8 cellular contexts compared by ENCODE assay signal in the genomic region with DNA sequence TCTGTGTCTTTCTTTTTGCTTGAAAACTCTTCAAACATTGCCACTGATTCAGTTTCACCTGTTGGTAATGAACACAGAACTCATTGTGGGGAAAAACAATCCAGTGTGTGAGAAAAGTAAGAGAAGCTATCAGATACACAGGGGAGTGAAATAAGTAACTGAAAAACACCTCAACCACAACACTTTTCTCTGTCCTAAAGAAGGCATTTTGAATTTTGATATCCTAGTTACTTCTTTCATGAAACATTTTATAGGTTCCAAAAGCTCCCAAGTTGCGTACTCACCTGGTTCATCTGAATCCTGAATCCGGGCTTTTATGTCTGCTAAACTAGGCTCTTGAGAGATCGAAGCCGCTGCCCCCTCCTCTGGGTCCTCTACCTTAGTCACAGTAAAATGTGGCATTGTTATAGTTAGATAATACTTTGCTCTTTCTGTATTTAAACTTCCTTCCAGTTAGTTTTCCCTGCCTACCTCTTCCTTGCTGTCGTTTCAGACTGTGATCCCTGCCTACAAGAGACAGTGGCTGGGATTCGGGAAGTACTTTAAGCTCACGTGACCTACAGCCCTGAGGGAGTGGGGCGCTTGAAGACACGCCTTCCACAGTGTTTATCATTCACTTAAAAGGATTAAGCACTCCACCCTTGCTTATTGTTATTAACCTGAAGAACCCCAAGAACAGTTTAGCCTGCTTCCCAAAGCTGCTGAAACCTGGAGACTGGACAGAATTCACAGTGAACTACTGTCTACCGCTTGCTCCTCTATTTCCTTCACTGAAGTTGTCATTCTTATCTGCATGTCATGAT. TPM values are rescaled to one million over a fixed set of nuclear protein-coding genes. Genes with fewer than 3 reads are reported as not detected.
DNase-seq lines count a peak whose midpoint lies in the region; ATAC-seq, FAIRE-seq and TF ChIP-seq lines count a peak whose summit lies in the region.

No MANE protein-coding gene starts in this region.

- H3K4me1 ChIP-seq in mammary epithelial cell (ENCODE audit: insufficient read depth, low read length) (no peaks in the 10 kb centered on the region), small intestine (ENCODE audit: control insufficient read depth in 2 of 2, insufficient read depth in 1 of 2, low read depth in 1 of 2, low read length in 1 of 2) (no peaks in the 10 kb centered on the region)

- dilution Hi-C loops in mammary epithelial cell (cut with HindIII; ENCODE audit: low sequenced_read_pairs) = no loop called here

- H3K27me3 ChIP-seq in mammary epithelial cell (ENCODE audit: insufficient read depth, low read length) = no peaks in the 10 kb centered on the region
- no peaks in the 10 kb centered on the region for H3K27me3 ChIP-seq in small intestine (ENCODE audit: control insufficient read depth in 2 of 2, insufficient read depth in 2 of 2, low read length in 2 of 2)

- H3K36me3 Mint-ChIP-seq in CD14-positive monocyte = peaks cover 25 to 46% of the 10 kb centered on the region in 2 donors
- H3K36me3 Mint-ChIP-seq in immature natural killer cell = peaks cover 5 to 11% (median 10%) of the 10 kb centered on the region in 3 donors

- peaks cover 37% of the 10 kb centered on the region for H3K4me1 Mint-ChIP-seq in CD14-positive monocyte
- H3K4me1 Mint-ChIP-seq in immature natural killer cell = peaks cover 27 to 51% of the 10 kb centered on the region in 2 donors

- ATAC-seq in GM18873 (IDR thresholded peaks at IDR 0.05; ENCODE audit: low FRiP score, unreplicated experiment) (peak; percentile 54), HG03280 (IDR thresholded peaks at IDR 0.05; ENCODE audit: unreplicated experiment) (peak; percentile 68)

- 7% methylated on average over 10 of the region's 10 CpGs for WGBS in mammary epithelial cell (ENCODE audit: low coverage, missing lambda C conversion rate)
- 2 to 5% (median 4%) methylated on average over 10 of the region's 10 CpGs for WGBS in small intestine, 3 donors

- BruUV-seq in mammary epithelial cell (replicated peaks; lab: Mats Ljungman, UMichigan) = TSS peak; percentile 76

- H3K27ac ChIP-seq in mammary epithelial cell (ENCODE audit: insufficient read depth, low read depth, low read length) (peak overlapping the region; percentile 60), small intestine (ENCODE audit: low read depth in 1 of 2, low read length in 1 of 2) (peak overlapping the region; percentile 43 to 85)

- H3K9me3 Mint-ChIP-seq in CD14-positive monocyte (peaks cover 0 to 2% (median 0%) of the 10 kb centered on the region in 7 donors), immature natural killer cell (no peaks in the 10 kb centered on the region)

- H3K9me3 ChIP-seq in mammary epithelial cell (replicated peaks; ENCODE audit: insufficient read depth, low read length) (no peaks in the 10 kb centered on the region), small intestine (ENCODE audit: control insufficient read depth, low read depth) (no peaks in the 10 kb centered on the region)

- in situ Hi-C loops in mammary epithelial cell (cut with MboI; ENCODE audit: low sequenced_read_pairs in 2 of 2) = no loop called here

- CTCF ChIA-PET in mammary epithelial cell (lab: Charles Lee; ENCODE audit: low non-redundant PET) = no interaction called here

- H3K36me3 ChIP-seq in mammary epithelial cell (ENCODE audit: insufficient read depth, low read length) = no peaks in the 10 kb centered on the region
- H3K36me3 ChIP-seq in small intestine (ENCODE audit: control insufficient read depth in 2 of 2, insufficient read depth in 2 of 2, low read length in 2 of 2) = peaks cover 0 to 2% of the 10 kb centered on the region in 2 donors

- no peaks in the 10 kb centered on the region for H3K79me2 ChIP-seq in mammary epithelial cell (ENCODE audit: insufficient read depth, low read length)

- H3K27ac Mint-ChIP-seq in CD14-positive monocyte (peak overlapping the region; percentile 78 to 92 (median 88)), immature natural killer cell (peak overlapping the region; percentile 67 to 90 (median 78))

- no peak for TF ChIP-seq CTCF in CD14-positive monocyte (IDR thresholded peaks at IDR 0.05)
- no peak for TF ChIP-seq CTCF in mammary epithelial cell (conservative IDR thresholded peaks at IDR 0.05 in 1 of 2, IDR thresholded peaks at IDR 0.05 in 1 of 2; ENCODE audit: extremely low read depth in 1 of 2, insufficient read depth in 1 of 2, low read depth in 1 of 2, low read length in 2 of 2)

- no peak for FAIRE-seq in small intestine (lab: Jason Lieb, UNC)

- DNase-seq in CD14-positive monocyte (ENCODE audit: low spot score) (peak; percentile 54), NOMO-1 treated with DMSO at 0.1 percent for 48 hours (lab: John Stamatoyannopoulos, UW; ENCODE audit: unreplicated experiment) (peak; percentile 23), mammary epithelial cell (peak; percentile 76), immature natural killer cell (no peak), small intestine (peak; percentile 94), KG1 (lab: John Stamatoyannopoulos, UW) (no peak)

- H3K27me3 Mint-ChIP-seq in CD14-positive monocyte (ENCODE audit: low read depth in 3 of 3) (no peaks in the 10 kb centered on the region), immature natural killer cell (ENCODE audit: low read depth in 3 of 3) (peaks cover 0 to 1% (median 0%) of the 10 kb centered on the region in 3 donors)

- no peaks in the 10 kb centered on the region for H4K20me1 ChIP-seq in mammary epithelial cell (ENCODE audit: insufficient read depth, low read length)

- peak overlapping the region; percentile 89 for H2AFZ ChIP-seq in mammary epithelial cell (ENCODE audit: low read depth, low read length)

- intact Hi-C loops in CD14-positive monocyte (cut with micrococcal nuclease) (no loop called here), mammary epithelial cell (cut with micrococcal nuclease) (no loop called here)

- peak overlapping the region; percentile 78 for H3K4me2 ChIP-seq in mammary epithelial cell (ENCODE audit: insufficient read depth, low read depth, low read length)

- H3K9ac ChIP-seq in mammary epithelial cell (ENCODE audit: insufficient read depth, low read length) = peak overlapping the region; percentile 76

- H3K4me3 ChIP-seq in mammary epithelial cell (replicated peaks in 1 of 3; ENCODE audit: insufficient read depth in 1 of 3, low read depth in 2 of 3, low read length in 3 of 3) (peak overlapping the region; percentile 56 to 62 (median 57)), small intestine (ENCODE audit: low read depth in 1 of 2, low read length in 2 of 2) (peak overlapping the region; percentile 21 to 69)

- peak overlapping the region; percentile 80 to 96 for H3K4me3 Mint-ChIP-seq in CD14-positive monocyte
- H3K4me3 Mint-ChIP-seq in immature natural killer cell = peak overlapping the region; percentile 85 to 97 (median 94)

RNA-seq across cellular contexts. Expression of gene SLC12A6, which starts 19.1 kb away (rescaled TPM):
- 1 to 10 TPM; 5.4 to 8.0 TPM for polyA plus RNA-seq in CD14-positive monocyte
- 10 to 100 TPM; 15.2 to 17.6 TPM for total RNA-seq in mammary epithelial cell
- 7.8 TPM for polyA plus RNA-seq in mammary epithelial cell
- 23.0 TPM for polyA minus RNA-seq in mammary epithelial cell
- 1 to 10 TPM in 2 of 3 donors, under 1 TPM in 1; 0.35 to 7.8 (median 3.3) TPM for polyA plus RNA-seq in immature natural killer cell
- polyA plus RNA-seq in small intestine = 1 to 10 TPM; 3.5 to 6.5 (median 5.1) TPM

RNA-seq across cellular contexts. Expression of gene NOP10, which starts 24.5 kb away (rescaled TPM):
- polyA plus RNA-seq in CD14-positive monocyte (100 to 1,000 TPM; 586 to 677 TPM), mammary epithelial cell (514 TPM), immature natural killer cell (100 to 1,000 TPM; 350 to 457 (median 379) TPM), small intestine (100 to 1,000 TPM; 257 to 422 (median 418) TPM)
- total RNA-seq in mammary epithelial cell = 100 to 1,000 TPM; 187 to 239 TPM
- 226 TPM for polyA minus RNA-seq in mammary epithelial cell

RNA-seq across cellular contexts. Expression of gene NUTM1, which starts 24.6 kb away (rescaled TPM):
- polyA plus RNA-seq in CD14-positive monocyte = not detected
- not detected for total RNA-seq in mammary epithelial cell
- not detected for polyA plus RNA-seq in mammary epithelial cell
- polyA minus RNA-seq in mammary epithelial cell = not detected
- polyA plus RNA-seq in immature natural killer cell = not detected
- polyA plus RNA-seq in small intestine = under 1 TPM in 1 of 3 donors, not detected in 2; 0.01 TPM

RNA-seq across cellular contexts. Expression of gene LPCAT4, which starts 48.5 kb away (rescaled TPM):
- polyA plus RNA-seq in CD14-positive monocyte = 1 to 10 TPM; 3.3 to 4.2 TPM
- total RNA-seq in mammary epithelial cell = 10 to 100 TPM in 1 of 2 donors, 1 to 10 TPM in 1; 9.5 to 74.6 TPM
- 72.7 TPM for polyA plus RNA-seq in mammary epithelial cell
- polyA minus RNA-seq in mammary epithelial cell = 59.2 TPM
- polyA plus RNA-seq in immature natural killer cell = 1 to 10 TPM; 7.0 to 9.2 (median 7.3) TPM
- polyA plus RNA-seq in small intestine = 10 to 100 TPM; 19.7 to 85.0 (median 79.8) TPM

Comparison
In these comparisons a context has a peak if more than half of its experiments do, and no peak if none do; other contexts are left out.
1. DNase-seq: peak in CD14-positive monocyte (single experiment), NOMO-1 treated with DMSO at 0.1 percent for 48 hours (single experiment), mammary epithelial cell (single experiment) and small intestine (single experiment); none in immature natural killer cell (0 of 3) and KG1 (single experiment).